In genomic region chr19:39341720-39342604, GRCh38 we compare ENCODE assay signal across 8 cellular contexts. TPM values are rescaled to one million over a fixed set of nuclear protein-coding genes. Genes with fewer than 3 reads are reported as not detected.
DNase-seq lines count a peak whose midpoint lies in the region; ATAC-seq and TF ChIP-seq lines count a peak whose summit lies in the region.

SAMD4B (plus strand) TSS chr19:39342421; CDS start chr19:39356894, 14,473 bp downstream.

- peak within 1 kb of the TSS; percentile 94 to 100 (median 98) for H3K27ac ChIP-seq in BLaER1 treated with 17β-estradiol and CSF1 and Interleukin-3, amounts not matched to agents 10 nM and 100 nM
- H3K27ac ChIP-seq in colonic mucosa: peak within 1 kb of the TSS; percentile 89

- peak within 1 kb of the TSS; percentile 94 to 100 (median 98) for H3K4me3 ChIP-seq in BLaER1 treated with 17β-estradiol and CSF1 and Interleukin-3, amounts not matched to agents 10 nM and 100 nM
- peak within 1 kb of the TSS; percentile 80 for H3K4me3 ChIP-seq in colonic mucosa

- peaks cover 22 to 45% (median 40%) of the 10 kb centered on the region in 11 experiments; a peak in 21 of 22 replicates for H4K20me1 ChIP-seq in BLaER1 treated with 17β-estradiol and CSF1 and Interleukin-3, amounts not matched to agents 10 nM and 100 nM

- peaks cover 0 to 4% (median 0%) of the 10 kb centered on the region in 11 experiments; a peak in 1 of 22 replicates for H3K9me3 ChIP-seq in BLaER1 treated with 17β-estradiol and CSF1 and Interleukin-3, amounts not matched to agents 10 nM and 100 nM (replicated peaks in 1 of 11)
- no peaks in the 10 kb centered on the region for H3K9me3 ChIP-seq in colonic mucosa

- peak within 1 kb of the TSS; percentile 94 to 100 (median 98) for H3K9ac ChIP-seq in BLaER1 treated with 17β-estradiol and CSF1 and Interleukin-3, amounts not matched to agents 10 nM and 100 nM
- H3K9ac ChIP-seq in colonic mucosa (ENCODE audit: low read depth in 2 of 2, low read length in 2 of 2): peak within 1 kb of the TSS; percentile 93 to 97

- ATAC-seq in HG03460 (IDR thresholded peaks at IDR 0.05; ENCODE audit: unreplicated experiment) (peak; percentile 80), left colon (peak; percentile 93)

- peaks cover 66 to 80% (median 78%) of the 10 kb centered on the region in 10 experiments for H3K4me1 ChIP-seq in BLaER1 treated with 17β-estradiol and CSF1 and Interleukin-3, amounts not matched to agents 10 nM and 100 nM
- peaks cover 5% of the 10 kb centered on the region for H3K4me1 ChIP-seq in colonic mucosa

- H3K36me3 ChIP-seq in BLaER1 treated with 17β-estradiol and CSF1 and Interleukin-3, amounts not matched to agents 10 nM and 100 nM: peaks cover 7 to 28% (median 23%) of the 10 kb centered on the region in 11 experiments; a peak in 21 of 22 replicates
- no peaks in the 10 kb centered on the region for H3K36me3 ChIP-seq in colonic mucosa

- TF ChIP-seq CTCF in colonic mucosa (IDR thresholded peaks at IDR 0.05): peak; percentile 84

- intact Hi-C loops in colonic mucosa (cut with DNase I): no loop called here
- intact Hi-C loops in left colon (cut with DNase I, micrococcal nuclease): no loop called here

- no peaks in the 10 kb centered on the region for H3K27me3 ChIP-seq in BLaER1 treated with 17β-estradiol and CSF1 and Interleukin-3, amounts not matched to agents 10 nM and 100 nM
- no peaks in the 10 kb centered on the region for H3K27me3 ChIP-seq in colonic mucosa

- DNase-seq in GM19240 (ENCODE audit: insufficient read length, low spot score): peak; percentile 94
- DNase-seq in NCI-H524 treated with DMSO at 0.1 percent for 48 hours (lab: John Stamatoyannopoulos, UW): peak; percentile 96
- peak; percentile 99 for DNase-seq in activated CD4-positive, alpha-beta T cell treated with anti-CD3 and anti-CD28 coated beads for 48 hours
- peak; percentile 98 for DNase-seq in colonic mucosa
- peak; percentile 99 for DNase-seq in left colon
- peak; percentile 99 for DNase-seq in stimulated activated CD4-positive, alpha-beta T cell treated with anti-CD3 and anti-CD28 coated beads, Interleukin-1b, Interleukin-23, amount 100 ng/mL, for 48 hours

- H3K4me2 ChIP-seq in BLaER1 treated with 17β-estradiol and CSF1 and Interleukin-3, amounts not matched to agents 10 nM and 100 nM: peak within 1 kb of the TSS; percentile 95 to 99 (median 98)

RNA-seq across cellular contexts. Expression of gene SAMD4B, which starts in this region (rescaled TPM):
- total RNA-seq in colonic mucosa: 10 to 100 TPM; 63.9 to 73.7 TPM
- total RNA-seq in left colon: 10 to 100 TPM; 65.2 to 72.2 TPM

Comparison
In these comparisons a context has a peak if more than half of its experiments do, and no peak if none do; other contexts are left out.
1. Peak in every context shown above with its lines: DNase-seq, ATAC-seq, H3K4me3 ChIP-seq and H3K27ac ChIP-seq.